12 cellular contexts compared by ENCODE assay signal in genomic region chr7:90222811-90223725, GRCh38. TPM values are rescaled to one million over a fixed set of nuclear protein-coding genes. Genes with fewer than 3 reads are reported as not detected.
DNase-seq lines count a peak whose midpoint lies in the region; ATAC-seq and TF ChIP-seq lines count a peak whose summit lies in the region.
"Had no signal": no experiment of that assay in that cellular context is flagged by ENCODE, and none has a peak within 500 bp of the region (broad histone marks: within the 10 kb centered on the region; RNA-seq: fewer than 3 reads in every experiment).

No MANE protein-coding gene starts in this region.

- H3K9me2 ChIP-seq in MM.1S (replicated peaks; ENCODE audit: insufficient read depth, low read length), result no peaks in the 10 kb centered on the region

- no peak for TF ChIP-seq CTCF in MM.1S (IDR thresholded peaks at IDR 0.05; ENCODE audit: low read length)

- H2AFZ ChIP-seq in MM.1S (ENCODE audit: low read length), result no peak overlapping the region

- H3K79me2 ChIP-seq in MM.1S (ENCODE audit: low read length), result no peaks in the 10 kb centered on the region

- no peaks in the 10 kb centered on the region for H4K20me1 ChIP-seq in MM.1S (ENCODE audit: insufficient read depth, low read length)

- H3K27ac ChIP-seq in MM.1S (ENCODE audit: low read length), result no peak overlapping the region
- H3K27ac ChIP-seq: colonic mucosa had no signal

- DNase-seq in EL (peak; percentile 12), NCI-H526 treated with DMSO at 0.1 percent for 48 hours (lab: John Stamatoyannopoulos, UW) (peak; percentile 34), fibroblast of peridontal ligament (ENCODE audit: extremely low read depth) (peak; percentile 65), posterior vena cava (ENCODE audit: low spot score) (peak; percentile 85), MM.1S (no peak), left lobe of liver (ENCODE audit: low spot score) (no peak)
- DNase-seq in activated naive CD4-positive, alpha-beta T cell treated with Interleukin-2 at 50 U/mL for 16 hours, result no peak
- no peak for DNase-seq in activated CD4-positive, alpha-beta T cell treated with anti-CD3 and anti-CD28 coated beads, Interleukin-2, amount 50 U/mL, for 4 hours
- DNase-seq: activated CD4-positive, alpha-beta T cell treated with anti-CD3 and anti-CD28 coated beads, Interleukin-2, amount 50 U/mL, for 1 hour; colonic mucosa; NCI-H2171 treated with DMSO at 0.1 percent for 48 hours; stomach had no signal

- H3K4me1 ChIP-seq in MM.1S (ENCODE audit: low read length), result no peaks in the 10 kb centered on the region
- H3K4me1 ChIP-seq: colonic mucosa had no signal

- intact Hi-C loops in posterior vena cava (cut with DNase I), result no loop called here

- no peak overlapping the region for H3K9ac ChIP-seq in MM.1S (ENCODE audit: low read length)

- ATAC-seq in left lobe of liver, result no peak

- no peak overlapping the region for H3K4me2 ChIP-seq in MM.1S (ENCODE audit: low read depth, low read length)

- no peak overlapping the region for H3K4me3 ChIP-seq in MM.1S (ENCODE audit: low read length)
- H3K4me3 ChIP-seq: colonic mucosa, stomach had no signal

- no peaks in the 10 kb centered on the region for H3K36me3 ChIP-seq in MM.1S (replicated peaks; ENCODE audit: insufficient read depth, low read length)
- H3K36me3 ChIP-seq: colonic mucosa had no signal

- no peaks in the 10 kb centered on the region for H3F3A ChIP-seq in MM.1S (ENCODE audit: insufficient read depth, low read length)

- H3K9me3 ChIP-seq in MM.1S (replicated peaks; ENCODE audit: insufficient read depth, low read length), result no peaks in the 10 kb centered on the region
- H3K9me3 ChIP-seq: colonic mucosa, stomach had no signal

- no peaks in the 10 kb centered on the region for H3K27me3 ChIP-seq in MM.1S (replicated peaks; ENCODE audit: insufficient read depth, low read length)
- H3K27me3 ChIP-seq: colonic mucosa, stomach had no signal

RNA-seq across cellular contexts. Expression of gene STEAP2, which starts 11.5 kb away (rescaled TPM):
- total RNA-seq in posterior vena cava (10 to 100 TPM; 45.9 to 47.7 TPM), left lobe of liver (0.81 TPM)

RNA-seq across cellular contexts. Expression of gene CFAP69, which starts 21.9 kb away (rescaled TPM):
- total RNA-seq in posterior vena cava (10 to 100 TPM; 11.4 to 13.0 TPM), left lobe of liver (1.7 TPM)

Comparison
In these comparisons a context has a peak if more than half of its experiments do, and no peak if none do; other contexts are left out.
1. DNase-seq: peak in EL (single experiment), NCI-H526 treated with DMSO at 0.1 percent for 48 hours (single experiment), fibroblast of peridontal ligament (single experiment) and posterior vena cava (single experiment); none in MM.1S (single experiment), left lobe of liver (single experiment), activated naive CD4-positive, alpha-beta T cell treated with Interleukin-2 at 50 U/mL for 16 hours (single experiment) and activated CD4-positive, alpha-beta T cell treated with anti-CD3 and anti-CD28 coated beads, Interleukin-2, amount 50 U/mL, for 4 hours (0 of 2).
2. RNA of gene STEAP2, which starts 11.5 kb away (total RNA-seq): 45.9 to 47.7 TPM in posterior vena cava; 0.81 TPM in left lobe of liver (single experiment); every median in the first group is over 10 times any median in the second.